Comparison of ENCODE assay signal across 16 cellular contexts in genomic region chr12:25401547-25402345, GRCh38.
"Had no signal": no experiment of that assay in that cellular context is flagged by ENCODE, and none has a peak within 500 bp of the region (broad histone marks: within the 10 kb centered on the region; RNA-seq: fewer than 3 reads in every experiment).

No MANE protein-coding gene starts in this region.

- H3K4me1 ChIP-seq: esophagus muscularis mucosa, heart left ventricle had no signal

- H3K27ac Mint-ChIP-seq: dendritic cell treated with granulocyte-macrophage colony-stimulating factor and Interleukin-4, amounts not matched to agents 40 ng/mL and 50 ng/mL, for 4 days; effector memory CD8-positive, alpha-beta T cell had no signal

- H3K4me3 Mint-ChIP-seq: dendritic cell treated with granulocyte-macrophage colony-stimulating factor and Interleukin-4, amounts not matched to agents 40 ng/mL and 50 ng/mL, for 4 days; effector memory CD8-positive, alpha-beta T cell; naive thymus-derived CD8-positive, alpha-beta T cell had no signal

- H3K27ac ChIP-seq: epithelial cell of prostate, esophagus muscularis mucosa, heart left ventricle, neutrophil had no signal

- H3K4me3 ChIP-seq: esophagus muscularis mucosa, heart left ventricle, mucosa of descending colon, smooth muscle cell had no signal

- H3K4me1 Mint-ChIP-seq: naive thymus-derived CD8-positive, alpha-beta T cell had no signal

- H3K27me3 Mint-ChIP-seq: dendritic cell treated with granulocyte-macrophage colony-stimulating factor and Interleukin-4, amounts not matched to agents 40 ng/mL and 50 ng/mL, for 4 days; effector memory CD8-positive, alpha-beta T cell had no signal

- H3K9me3 ChIP-seq: esophagus muscularis mucosa, heart left ventricle, mucosa of descending colon, neutrophil had no signal

- H3K36me3 ChIP-seq: esophagus muscularis mucosa, heart left ventricle, neutrophil had no signal

- DNase-seq: effector memory CD8-positive, alpha-beta T cell; heart left ventricle; hippocampal formation; mammary epithelial cell; mucosa of descending colon; naive thymus-derived CD8-positive, alpha-beta T cell; posterior cingulate gyrus; right cardiac atrium; stimulated activated CD4-positive, alpha-beta T cell treated with anti-CD3 and anti-CD28 coated beads, Interleukin-2, amount 100 ng/mL, for 48 hours; stimulated activated naive CD4-positive, alpha-beta T cell treated with Interleukin-2 at 50 U/mL for 16 hours; trophoblast cell had no signal
